25 cellular contexts compared by ENCODE assay signal in the genomic region with DNA sequence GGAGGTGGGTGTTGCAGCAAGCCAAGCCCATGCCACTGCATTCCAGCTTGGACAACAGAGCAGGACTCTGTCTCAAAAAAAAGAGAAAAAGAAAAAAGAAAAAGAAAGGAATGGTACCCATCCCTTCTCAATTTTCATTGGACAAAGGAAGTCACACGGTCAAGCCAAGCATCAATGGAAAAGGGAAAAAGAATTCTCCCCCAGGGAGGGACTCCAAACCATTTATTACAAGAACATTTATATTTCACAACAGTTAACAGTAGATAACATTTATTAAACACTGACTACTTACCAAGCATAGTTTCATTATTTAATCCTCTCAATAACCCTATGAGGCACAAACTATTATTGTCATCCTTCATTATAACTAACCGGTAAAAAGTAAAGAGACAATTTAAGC. TPM values are rescaled to one million over a fixed set of nuclear protein-coding genes. Genes with fewer than 3 reads are reported as not detected.
DNase-seq lines count a peak whose midpoint lies in the region; ATAC-seq, FAIRE-seq and TF ChIP-seq lines count a peak whose summit lies in the region.
"Had no signal": no experiment of that assay in that cellular context is flagged by ENCODE, and none has a peak within 500 bp of the region (broad histone marks: within the 10 kb centered on the region; RNA-seq: fewer than 3 reads in every experiment).

No MANE protein-coding gene starts in this region.

- intact Hi-C loops in MCF 10A (cut with micrococcal nuclease) = no loop called here
- intact Hi-C loops in breast epithelium (cut with DNase I; ENCODE audit: low total_unique reads) = no loop called here

- H3K4me2 ChIP-seq in astrocyte (ENCODE audit: low read length) (peak overlapping the region; percentile 69), smooth muscle cell (peak overlapping the region; percentile 32)

- no peak for FAIRE-seq in astrocyte (lab: Jason Lieb, UNC)
- FAIRE-seq: TTC549 had no signal

- H3K27ac Mint-ChIP-seq in MCF 10A (ENCODE audit: low read depth, unreplicated experiment) (peak overlapping the region; percentile 64), astrocyte (ENCODE audit: unreplicated experiment) (peak overlapping the region; percentile 93)
- H3K27ac Mint-ChIP-seq: activated CD8-positive, alpha-beta T cell treated with anti-CD3 and anti-CD28 coated beads for 36 hours; activated naive CD8-positive, alpha-beta T cell treated with anti-CD3 and anti-CD28 coated beads for 36 hours; H9 had no signal

- H3K27me3 ChIP-seq in breast epithelium (no peaks in the 10 kb centered on the region), astrocyte (ENCODE audit: insufficient read depth, low read length) (no peaks in the 10 kb centered on the region), smooth muscle cell (ENCODE audit: low read depth) (no peaks in the 10 kb centered on the region)

- DNase-seq in MCF 10A (ENCODE audit: unreplicated experiment) (no peak), breast epithelium (ENCODE audit: low spot score in 2 of 2) (no peak), astrocyte (ENCODE audit: low read depth) (peak; percentile 23), fibroblast of pulmonary artery (ENCODE audit: low read depth) (peak; percentile 26), smooth muscle cell (lab: John Stamatoyannopoulos, UW; ENCODE audit: unreplicated experiment) (no peak), retina (no peak)
- DNase-seq in activated CD4-positive, alpha-beta T cell treated with anti-CD3 and anti-CD28 coated beads, Interleukin-2, amount 50 U/mL, for 1 hour = no peak
- DNase-seq: 8988T; COR-L47; effector CD4-positive, alpha-beta T cell; islet precursor cell; mucosa of descending colon; NCI-H1417; NCI-H2081 treated with DMSO at 0.1 percent for 48 hours; NCI-H82; SHP77 treated with DMSO at 0.1 percent for 48 hours; substantia nigra had no signal

- ATAC-seq in GM19328 (IDR thresholded peaks at IDR 0.05; ENCODE audit: unreplicated experiment) = no peak

- H3K4me1 Mint-ChIP-seq in MCF 10A (ENCODE audit: insufficient read depth, unreplicated experiment) = peaks cover 13% of the 10 kb centered on the region
- H3K4me1 Mint-ChIP-seq in astrocyte (ENCODE audit: low read depth, unreplicated experiment) = peaks cover 14% of the 10 kb centered on the region
- H3K4me1 Mint-ChIP-seq: activated naive CD8-positive, alpha-beta T cell treated with anti-CD3 and anti-CD28 coated beads for 36 hours had no signal

- POLR2A ChIA-PET in MCF 10A (lab: Yijun Ruan, JAX) = interaction anchor here (0.7 to 4.4 kb wide), 12 partner anchors 9 to 353 kb away, joined by 3 to 19 read pairs (median 4); a partner anchor contains a TSS

- TF ChIP-seq POLR2A in breast epithelium (IDR thresholded peaks at IDR 0.05) = no peak

- no peak overlapping the region for H3K4me3 Mint-ChIP-seq in MCF 10A (ENCODE audit: unreplicated experiment)
- no peak overlapping the region for H3K4me3 Mint-ChIP-seq in astrocyte (ENCODE audit: unreplicated experiment)
- H3K4me3 Mint-ChIP-seq: activated CD8-positive, alpha-beta T cell treated with anti-CD3 and anti-CD28 coated beads for 36 hours; activated naive CD8-positive, alpha-beta T cell treated with anti-CD3 and anti-CD28 coated beads for 36 hours; H9 had no signal

- peak overlapping the region; percentile 39 for H3K9ac ChIP-seq in astrocyte (ENCODE audit: low read length)
- peak overlapping the region; percentile 57 for H3K9ac ChIP-seq in smooth muscle cell (ENCODE audit: low read depth)

- H2AFZ ChIP-seq in astrocyte (ENCODE audit: low read depth, low read length) = peak overlapping the region; percentile 38
- H2AFZ ChIP-seq in smooth muscle cell (ENCODE audit: low read depth) = no peak overlapping the region

- H4K20me1 ChIP-seq in astrocyte (ENCODE audit: insufficient read depth, low read length) = no peaks in the 10 kb centered on the region
- no peaks in the 10 kb centered on the region for H4K20me1 ChIP-seq in smooth muscle cell (ENCODE audit: low read depth)

- H3K79me2 ChIP-seq in astrocyte (ENCODE audit: insufficient read depth, low read length) = no peaks in the 10 kb centered on the region
- no peaks in the 10 kb centered on the region for H3K79me2 ChIP-seq in smooth muscle cell (ENCODE audit: low read depth)

- no peaks in the 10 kb centered on the region for H3K9me3 Mint-ChIP-seq in MCF 10A (ENCODE audit: unreplicated experiment)
- no peaks in the 10 kb centered on the region for H3K9me3 Mint-ChIP-seq in astrocyte (ENCODE audit: unreplicated experiment)
- H3K9me3 Mint-ChIP-seq: activated CD8-positive, alpha-beta T cell treated with anti-CD3 and anti-CD28 coated beads for 36 hours; activated naive CD8-positive, alpha-beta T cell treated with anti-CD3 and anti-CD28 coated beads for 36 hours; H9 had no signal

- WGBS in smooth muscle cell (ENCODE audit: low lambda C conversion rate) = 74% methylated on average over 2 of the region's 2 CpGs

- peaks cover 9% of the 10 kb centered on the region for H3F3A ChIP-seq in smooth muscle cell (ENCODE audit: low read depth)

- CTCF ChIA-PET in MCF 10A (lab: Yijun Ruan, JAX) = interaction anchor here (0.7 to 1.0 kb wide), 2 partner anchors 87 to 123 kb away, joined by 3 read pairs; no protein-coding TSS in a partner anchor

- H3K27ac ChIP-seq in breast epithelium (no peak overlapping the region), astrocyte (ENCODE audit: low read depth, low read length) (peak overlapping the region; percentile 90), smooth muscle cell (ENCODE audit: low read depth) (peak overlapping the region; percentile 90)
- H3K27ac ChIP-seq: HL-60, prostate gland had no signal

- no peaks in the 10 kb centered on the region for H3K9me3 ChIP-seq in breast epithelium
- no peaks in the 10 kb centered on the region for H3K9me3 ChIP-seq in astrocyte (ENCODE audit: insufficient read depth, low read depth, low read length)
- no peaks in the 10 kb centered on the region for H3K9me3 ChIP-seq in smooth muscle cell (replicated peaks; ENCODE audit: low read depth)
- H3K9me3 ChIP-seq: mucosa of descending colon, prostate gland had no signal

- H3K4me1 ChIP-seq in breast epithelium = no peaks in the 10 kb centered on the region
- peaks cover 13% of the 10 kb centered on the region for H3K4me1 ChIP-seq in astrocyte (ENCODE audit: insufficient read depth, low read length)
- no peaks in the 10 kb centered on the region for H3K4me1 ChIP-seq in smooth muscle cell (ENCODE audit: low read depth)
- H3K4me1 ChIP-seq: prostate gland had no signal

- TF ChIP-seq CTCF in MCF 10A (IDR thresholded peaks at IDR 0.05; ENCODE audit: unreplicated experiment) (no peak), breast epithelium (IDR thresholded peaks at IDR 0.05) (no peak), astrocyte (IDR thresholded peaks at IDR 0.05; ENCODE audit: insufficient read depth, low read depth, low read length) (no peak), fibroblast of pulmonary artery (IDR thresholded peaks at IDR 0.05; ENCODE audit: low read length, missing control alignments) (no peak), smooth muscle cell (IDR thresholded peaks at IDR 0.05; ENCODE audit: borderline replicate concordance, insufficient read depth, poor library complexity, severe bottlenecking) (no peak)

- no TSS peak for BruUV-seq in MCF 10A (replicated peaks; lab: Mats Ljungman, UMichigan)

- H3K4me3 ChIP-seq in breast epithelium = no peak overlapping the region
- no peak overlapping the region for H3K4me3 ChIP-seq in astrocyte (ENCODE audit: insufficient read depth, low read depth, low read length)
- no peak overlapping the region for H3K4me3 ChIP-seq in fibroblast of pulmonary artery (replicated peaks; ENCODE audit: low read depth, low read length)
- no peak overlapping the region for H3K4me3 ChIP-seq in smooth muscle cell
- H3K4me3 ChIP-seq: mucosa of descending colon, prostate gland, skin epidermis had no signal

- H3K27me3 Mint-ChIP-seq in MCF 10A (ENCODE audit: insufficient read depth, unreplicated experiment) = no peaks in the 10 kb centered on the region
- peaks cover 2% of the 10 kb centered on the region for H3K27me3 Mint-ChIP-seq in astrocyte (ENCODE audit: low read depth, unreplicated experiment)

- H3K36me3 ChIP-seq in breast epithelium (no peaks in the 10 kb centered on the region), astrocyte (ENCODE audit: insufficient read depth, low read length) (no peaks in the 10 kb centered on the region), smooth muscle cell (ENCODE audit: low read depth) (no peaks in the 10 kb centered on the region)
- H3K36me3 ChIP-seq: prostate gland had no signal

- H3K36me3 Mint-ChIP-seq in MCF 10A (ENCODE audit: insufficient read depth, unreplicated experiment) (no peaks in the 10 kb centered on the region), astrocyte (ENCODE audit: low read depth, unreplicated experiment) (no peaks in the 10 kb centered on the region)
- H3K36me3 Mint-ChIP-seq: activated naive CD8-positive, alpha-beta T cell treated with anti-CD3 and anti-CD28 coated beads for 36 hours had no signal

RNA-seq across cellular contexts. Expression of a gene that starts 6.6 kb away (rescaled TPM):
- total RNA-seq in MCF 10A (2022) (24.1 and 33.5 TPM in 2 replicates), breast epithelium (10 to 100 TPM; 40.0 to 60.4 (median 49.6) TPM), astrocyte (38.1 and 38.4 TPM in 2 replicates), smooth muscle cell (28.4 and 31.9 TPM in 2 replicates)
- polyA plus RNA-seq in smooth muscle cell = 10.4 and 15.9 TPM in 2 replicates
- total RNA-seq: activated CD8-positive, alpha-beta T cell treated with anti-CD3 and anti-CD28 coated beads for 36 hours; activated naive CD8-positive, alpha-beta T cell treated with anti-CD3 and anti-CD28 coated beads for 36 hours had no signal

Comparison
In these comparisons a context has a peak if more than half of its experiments do, and no peak if none do; other contexts are left out.
1. DNase-seq: peak in astrocyte (single experiment) and fibroblast of pulmonary artery (single experiment); none in MCF 10A (single experiment), breast epithelium (0 of 2), smooth muscle cell (single experiment), activated CD4-positive, alpha-beta T cell treated with anti-CD3 and anti-CD28 coated beads, Interleukin-2, amount 50 U/mL, for 1 hour (single experiment) and retina (single experiment).
2. H3K27ac ChIP-seq: peak in astrocyte (single experiment) and smooth muscle cell (single experiment); none in breast epithelium (0 of 2).